In genomic region chr3:78791745-78792144, GRCh38 we compare ENCODE assay signal across 1 cellular context.
TF ChIP-seq lines count a peak whose summit lies in the region.

No MANE protein-coding gene starts in this region.

TF ChIP-seq in SK-N-SH, 30 proteins besides CTCF, POLR2A, EP300 and RAD21 (continued from another document):
- TF ChIP-seq USF2 (IDR thresholded peaks at IDR 0.05; ENCODE audit: borderline replicate concordance, low read depth, low read length): no peak
- no peak for TF ChIP-seq GATA2 (CRISPR knock-in tag; IDR thresholded peaks at IDR 0.05)
- TF ChIP-seq REST (IDR thresholded peaks at IDR 0.05; ENCODE audit: low read depth, low read length): no peak
- no peak for TF ChIP-seq TAF1 (IDR thresholded peaks at IDR 0.05; ENCODE audit: borderline replicate concordance, low read depth, low read length)
